1 cellular context compared by ENCODE assay signal in the genomic region with DNA sequence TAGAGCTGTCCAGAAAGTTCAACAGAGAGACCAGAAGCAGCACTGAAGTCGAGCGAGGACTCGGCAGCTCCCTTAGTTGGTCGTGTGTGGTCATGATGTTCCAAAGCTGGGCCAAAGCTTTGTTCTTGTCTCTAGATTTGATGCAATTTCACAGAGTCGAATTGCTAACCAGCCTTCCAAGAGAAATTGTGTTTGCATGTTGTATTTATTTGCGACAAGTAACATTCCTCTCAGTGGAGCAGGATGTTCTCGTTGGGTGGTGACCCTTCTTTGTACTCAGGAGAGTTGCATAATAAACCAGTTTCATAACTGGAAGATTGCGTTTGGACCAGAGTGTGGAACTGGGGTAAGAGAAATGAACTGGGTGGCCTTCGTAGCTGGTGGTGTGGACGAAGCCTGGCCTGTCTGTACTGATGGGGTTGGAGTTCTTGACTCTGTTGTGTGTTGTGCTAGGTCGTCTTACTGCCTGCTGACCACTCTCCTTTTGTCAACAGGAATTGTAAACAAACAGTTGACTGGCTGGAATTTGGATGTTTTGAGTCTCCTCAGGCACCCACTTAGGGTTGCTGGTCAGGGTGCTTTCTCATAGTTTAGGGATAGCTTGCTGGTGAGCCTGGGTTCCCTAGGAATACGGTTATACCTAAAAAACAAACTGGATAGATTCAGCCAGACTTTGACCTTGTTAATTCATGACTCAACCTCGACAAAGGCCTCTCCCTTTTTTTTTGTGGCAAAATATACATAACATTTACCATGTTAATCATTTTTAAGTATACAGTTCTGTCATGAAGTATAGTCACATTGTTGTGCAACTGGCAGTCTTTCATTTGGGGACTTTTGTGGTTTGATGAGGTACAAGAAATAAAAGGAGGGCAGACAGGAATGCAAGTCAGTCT.
TF ChIP-seq lines count a peak whose summit lies in the region.

No MANE protein-coding gene starts in this region.

TF ChIP-seq in HepG2, 621 proteins besides CTCF, POLR2A, EP300 and RAD21 (continued from another document and continues in another):
- TF ChIP-seq AFF4 (CRISPR knock-in tag; IDR thresholded peaks at IDR 0.05) (peak; percentile 37; the same call in 1 of the 2 replicates), MAF1 (CRISPR knock-in tag; IDR thresholded peaks at IDR 0.05; ENCODE audit: borderline replicate concordance) (no peak), HOXA5 (CRISPR knock-in tag; IDR thresholded peaks at IDR 0.05) (peak; percentile 23; the same call in 1 of the 2 replicates), GABPB1 (CRISPR knock-in tag; IDR thresholded peaks at IDR 0.05) (peak; percentile 26; the same call in 1 of the 2 replicates), TEF (CRISPR knock-in tag; IDR thresholded peaks at IDR 0.05) (peak; percentile 98), FOXP1 (IDR thresholded peaks at IDR 0.05) (no peak), FOXP1 (CRISPR knock-in tag; IDR thresholded peaks at IDR 0.05) (peak; percentile 23; the same call in 1 of the 2 replicates), ARID5B (CRISPR knock-in tag; IDR thresholded peaks at IDR 0.05) (peak; percentile 80), ZNF782 (CRISPR knock-in tag; IDR thresholded peaks at IDR 0.05; ENCODE audit: borderline replicate concordance) (peak; percentile 42; the same call in 1 of the 2 replicates), ZNF674 (CRISPR knock-in tag; IDR thresholded peaks at IDR 0.05; ENCODE audit: low read depth) (no peak), GATAD2A (CRISPR knock-in tag; IDR thresholded peaks at IDR 0.05) (peak; percentile 92), MAX (IDR thresholded peaks at IDR 0.05) (peak; percentile 30; the same call in 1 of the 2 replicates), TAF15 (IDR thresholded peaks at IDR 0.05; ENCODE audit: low read depth, low read length, poor library complexity, severe bottlenecking) (no peak), EHMT2 (IDR thresholded peaks at IDR 0.05; ENCODE audit: borderline replicate concordance, low read depth, low read length) (peak; percentile 69; the same call in 1 of the 2 replicates), ZFP1 (CRISPR knock-in tag; IDR thresholded peaks at IDR 0.05) (peak; percentile 77; the same call in 1 of the 2 replicates), NCOR1 (IDR thresholded peaks at IDR 0.05; ENCODE audit: borderline replicate concordance, low read length) (no peak), FOXA3 (CRISPR knock-in tag; IDR thresholded peaks at IDR 0.05) (peak; percentile 68), FOXK1 (CRISPR knock-in tag; IDR thresholded peaks at IDR 0.05; ENCODE audit: borderline replicate concordance, low read depth) (peak; percentile 30; the same call in 1 of the 2 replicates), TFDP2 (CRISPR knock-in tag; IDR thresholded peaks at IDR 0.05) (no peak), SAP130 (CRISPR knock-in tag; IDR thresholded peaks at IDR 0.05; ENCODE audit: low read depth) (peak; percentile 52; the same call in 1 of the 2 replicates), FOXO1 (CRISPR knock-in tag; IDR thresholded peaks at IDR 0.05) (0 out of 2 replicates have a peak, but pooled peaks have one; percentile 55), ATRX (CRISPR knock-in tag; IDR thresholded peaks at IDR 0.05; ENCODE audit: borderline replicate concordance) (no peak), MZF1 (CRISPR knock-in tag; IDR thresholded peaks at IDR 0.05; ENCODE audit: borderline replicate concordance) (0 out of 2 replicates have a peak, but pooled peaks have one; percentile 36), ELF3 (CRISPR knock-in tag; IDR thresholded peaks at IDR 0.05) (0 out of 2 replicates have a peak, but pooled peaks have one; percentile 36), SIX4 (CRISPR knock-in tag; IDR thresholded peaks at IDR 0.05) (no peak), CBX5 (CRISPR knock-in tag; IDR thresholded peaks at IDR 0.05; ENCODE audit: borderline replicate concordance) (peak; percentile 50; the same call in 1 of the 2 replicates), ZNF878 (CRISPR knock-in tag; IDR thresholded peaks at IDR 0.05) (no peak), ZBTB26 (CRISPR knock-in tag; IDR thresholded peaks at IDR 0.05; ENCODE audit: borderline replicate concordance) (peak; percentile 72; the same call in 1 of the 2 replicates), ZNF20 (CRISPR knock-in tag; IDR thresholded peaks at IDR 0.05) (no peak), ISL2 (CRISPR knock-in tag; IDR thresholded peaks at IDR 0.05) (0 out of 2 replicates have a peak, but pooled peaks have one; percentile 15), CAMTA2 (CRISPR knock-in tag; IDR thresholded peaks at IDR 0.05; ENCODE audit: borderline replicate concordance) (no peak), ZNF788 (CRISPR knock-in tag; IDR thresholded peaks at IDR 0.05; ENCODE audit: borderline replicate concordance) (no peak), RXRA (CRISPR knock-in tag; IDR thresholded peaks at IDR 0.05) (peak; percentile 58; the same call in 1 of the 2 replicates), SMYD3 (CRISPR knock-in tag; IDR thresholded peaks at IDR 0.05) (no peak), ZNF713 (CRISPR knock-in tag; IDR thresholded peaks at IDR 0.05) (no peak), TGIF2 (CRISPR knock-in tag; IDR thresholded peaks at IDR 0.05) (no peak)
- TF ChIP-seq, protein P1, sequence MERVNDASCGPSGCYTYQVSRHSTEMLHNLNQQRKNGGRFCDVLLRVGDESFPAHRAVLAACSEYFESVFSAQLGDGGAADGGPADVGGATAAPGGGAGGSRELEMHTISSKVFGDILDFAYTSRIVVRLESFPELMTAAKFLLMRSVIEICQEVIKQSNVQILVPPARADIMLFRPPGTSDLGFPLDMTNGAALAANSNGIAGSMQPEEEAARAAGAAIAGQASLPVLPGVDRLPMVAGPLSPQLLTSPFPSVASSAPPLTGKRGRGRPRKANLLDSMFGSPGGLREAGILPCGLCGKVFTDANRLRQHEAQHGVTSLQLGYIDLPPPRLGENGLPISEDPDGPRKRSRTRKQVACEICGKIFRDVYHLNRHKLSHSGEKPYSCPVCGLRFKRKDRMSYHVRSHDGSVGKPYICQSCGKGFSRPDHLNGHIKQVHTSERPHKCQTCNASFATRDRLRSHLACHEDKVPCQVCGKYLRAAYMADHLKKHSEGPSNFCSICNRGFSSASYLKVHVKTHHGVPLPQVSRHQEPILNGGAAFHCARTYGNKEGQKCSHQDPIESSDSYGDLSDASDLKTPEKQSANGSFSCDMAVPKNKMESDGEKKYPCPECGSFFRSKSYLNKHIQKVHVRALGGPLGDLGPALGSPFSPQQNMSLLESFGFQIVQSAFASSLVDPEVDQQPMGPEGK (CRISPR knock-in tag; IDR thresholded peaks at IDR 0.05) = peak; percentile 40
- TF ChIP-seq, protein P2, sequence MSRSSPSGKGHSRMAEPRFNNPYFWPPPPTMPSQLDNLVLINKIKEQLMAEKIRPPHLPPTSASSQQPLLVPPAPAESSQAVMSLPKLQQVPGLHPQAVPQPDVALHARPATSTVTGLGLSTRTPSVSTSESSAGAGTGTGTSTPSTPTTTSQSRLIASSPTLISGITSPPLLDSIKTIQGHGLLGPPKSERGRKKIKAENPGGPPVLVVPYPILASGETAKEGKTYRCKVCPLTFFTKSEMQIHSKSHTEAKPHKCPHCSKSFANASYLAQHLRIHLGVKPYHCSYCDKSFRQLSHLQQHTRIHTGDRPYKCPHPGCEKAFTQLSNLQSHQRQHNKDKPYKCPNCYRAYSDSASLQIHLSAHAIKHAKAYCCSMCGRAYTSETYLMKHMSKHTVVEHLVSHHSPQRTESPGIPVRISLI (CRISPR knock-in tag; IDR thresholded peaks at IDR 0.05; ENCODE audit: borderline replicate concordance) = peak; percentile 49; the same call in 1 of the 2 replicates
- TF ChIP-seq, protein P3, sequence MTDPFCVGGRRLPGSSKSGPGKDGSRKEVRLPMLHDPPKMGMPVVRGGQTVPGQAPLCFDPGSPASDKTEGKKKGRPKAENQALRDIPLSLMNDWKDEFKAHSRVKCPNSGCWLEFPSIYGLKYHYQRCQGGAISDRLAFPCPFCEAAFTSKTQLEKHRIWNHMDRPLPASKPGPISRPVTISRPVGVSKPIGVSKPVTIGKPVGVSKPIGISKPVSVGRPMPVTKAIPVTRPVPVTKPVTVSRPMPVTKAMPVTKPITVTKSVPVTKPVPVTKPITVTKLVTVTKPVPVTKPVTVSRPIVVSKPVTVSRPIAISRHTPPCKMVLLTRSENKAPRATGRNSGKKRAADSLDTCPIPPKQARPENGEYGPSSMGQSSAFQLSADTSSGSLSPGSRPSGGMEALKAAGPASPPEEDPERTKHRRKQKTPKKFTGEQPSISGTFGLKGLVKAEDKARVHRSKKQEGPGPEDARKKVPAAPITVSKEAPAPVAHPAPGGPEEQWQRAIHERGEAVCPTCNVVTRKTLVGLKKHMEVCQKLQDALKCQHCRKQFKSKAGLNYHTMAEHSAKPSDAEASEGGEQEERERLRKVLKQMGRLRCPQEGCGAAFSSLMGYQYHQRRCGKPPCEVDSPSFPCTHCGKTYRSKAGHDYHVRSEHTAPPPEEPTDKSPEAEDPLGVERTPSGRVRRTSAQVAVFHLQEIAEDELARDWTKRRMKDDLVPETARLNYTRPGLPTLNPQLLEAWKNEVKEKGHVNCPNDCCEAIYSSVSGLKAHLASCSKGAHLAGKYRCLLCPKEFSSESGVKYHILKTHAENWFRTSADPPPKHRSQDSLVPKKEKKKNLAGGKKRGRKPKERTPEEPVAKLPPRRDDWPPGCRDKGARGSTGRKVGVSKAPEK (CRISPR knock-in tag; IDR thresholded peaks at IDR 0.05; ENCODE audit: borderline replicate concordance) = no peak
